In genomic region chr6:140076078-140076477, GRCh38 we compare ENCODE assay signal across 33 cellular contexts.
"Had no signal": no experiment of that assay in that cellular context is flagged by ENCODE, and none has a peak within 500 bp of the region (broad histone marks: within the 10 kb centered on the region; RNA-seq: fewer than 3 reads in every experiment).

No MANE protein-coding gene starts in this region.

- H3K27ac Mint-ChIP-seq: naive thymus-derived CD8-positive, alpha-beta T cell; natural killer cell treated with Interleukin-12 subunit alpha and Interleukin-12 subunit beta and Interleukin-15 and Interleukin-18, amount 100 ng/mL, for 72 hours; nephron progenitor cell; progenitor cell of endocrine pancreas; stimulated activated memory B cell treated with anti-CD40 and anti-IgM and Interleukin-4, amounts not matched to agents 10 μg/mL and 1 μg/mL and 100 μg/mL, for 72 hours; stimulated activated naive CD8-positive, alpha-beta T cell treated with anti-CD3 and anti-CD28 coated beads, Interleukin-15, amount 100 ng/mL, for 72 hours; type B pancreatic cell had no signal

- DNase-seq: naive thymus-derived CD8-positive, alpha-beta T cell; nephron progenitor cell; nucleus accumbens; ovary; posterior cingulate gyrus; psoas muscle; right cardiac atrium; spleen; stimulated activated CD4-positive, alpha-beta T cell treated with anti-CD3 and anti-CD28 coated beads, Interleukin-12 subunit alpha, Interleukin-12 subunit beta, amount 100 ng/mL, for 4 hours; stimulated activated CD4-positive, alpha-beta T cell treated with anti-CD3 and anti-CD28 coated beads, Interleukin-1b, Interleukin-23, amount 100 ng/mL, for 48 hours; stimulated activated CD4-positive, alpha-beta T cell treated with anti-CD3 and anti-CD28 coated beads, Interleukin-4, amount 100 ng/mL, for 1 hour; stimulated activated CD4-positive, alpha-beta T cell treated with anti-CD3 and anti-CD28 coated beads, Interleukin-4, amount 100 ng/mL, for 4 hours; stimulated activated CD8-positive, alpha-beta memory T cell treated with anti-CD3 and anti-CD28 coated beads, Interleukin-4, amount 100 ng/mL, for 48 hours; stimulated activated naive CD4-positive, alpha-beta T cell; stimulated activated naive CD8-positive, alpha-beta T cell treated with anti-CD3 and anti-CD28 coated beads, Interleukin-15, amount 100 ng/mL, for 72 hours; stimulated activated naive CD8-positive, alpha-beta T cell treated with anti-CD3 and anti-CD28 coated beads, Interleukin-15, Interleukin-2, amounts not matched to agents 100 U/mL and 50 U/mL, for 24 hours; substantia nigra; testis; tibial artery; transverse colon; upper lobe of right lung; uterus had no signal

- H3K27me3 ChIP-seq: neutrophil, ovary, spleen, suprapubic skin, testis, tibial artery, transverse colon, upper lobe of right lung, uterus had no signal

- H3K4me1 ChIP-seq: uterus had no signal

- H3K36me3 ChIP-seq: neutrophil, ovary, spleen, suprapubic skin, tibial artery, transverse colon, upper lobe of right lung, uterus had no signal

- H3K36me3 Mint-ChIP-seq: naive thymus-derived CD8-positive, alpha-beta T cell; natural killer cell treated with Interleukin-12 subunit alpha and Interleukin-12 subunit beta and Interleukin-15 and Interleukin-18, amount 100 ng/mL, for 72 hours; stimulated activated memory B cell treated with anti-CD40 and anti-IgM and Interleukin-4, amounts not matched to agents 10 μg/mL and 1 μg/mL and 100 μg/mL, for 72 hours; type B pancreatic cell had no signal

- H2AFZ ChIP-seq: parathyroid adenoma had no signal

- H3K9ac ChIP-seq: parathyroid adenoma had no signal

- H3K9me3 Mint-ChIP-seq: naive thymus-derived CD8-positive, alpha-beta T cell; natural killer cell treated with Interleukin-12 subunit alpha and Interleukin-12 subunit beta and Interleukin-15 and Interleukin-18, amount 100 ng/mL, for 72 hours; nephron progenitor cell; neural crest cell; stimulated activated memory B cell treated with anti-CD40 and anti-IgM and Interleukin-4, amounts not matched to agents 10 μg/mL and 1 μg/mL and 100 μg/mL, for 72 hours; stimulated activated naive CD8-positive, alpha-beta T cell treated with anti-CD3 and anti-CD28 coated beads, Interleukin-15, amount 100 ng/mL, for 72 hours; type B pancreatic cell had no signal

- H3K4me2 ChIP-seq: smooth muscle cell had no signal

- ATAC-seq: naive thymus-derived CD8-positive, alpha-beta T cell; natural killer cell treated with Interleukin-12 subunit alpha and Interleukin-12 subunit beta and Interleukin-15 and Interleukin-18, amount 100 ng/mL, for 72 hours; psoas muscle; right cardiac atrium; sciatic nerve; stimulated activated memory B cell treated with anti-CD40 and anti-IgM and Interleukin-4, amounts not matched to agents 10 μg/mL and 1 μg/mL and 100 μg/mL, for 72 hours; stimulated activated naive CD8-positive, alpha-beta T cell treated with anti-CD3 and anti-CD28 coated beads, Interleukin-15, amount 100 ng/mL, for 72 hours; stimulated activated naive CD8-positive, alpha-beta T cell treated with anti-CD3 and anti-CD28 coated beads, Interleukin-15, Interleukin-2, amounts not matched to agents 100 U/mL and 50 U/mL, for 24 hours; upper lobe of right lung had no signal

- H3K27ac ChIP-seq: neutrophil, ovary, parathyroid adenoma, psoas muscle, skin epidermis, spleen, suprapubic skin, testis, tibial artery, transverse colon, upper lobe of right lung, uterus had no signal

- H3K9me3 ChIP-seq: neutrophil, ovary, psoas muscle, spleen, suprapubic skin, testis, tibial artery, transverse colon, upper lobe of right lung, uterus had no signal

- H3K4me3 Mint-ChIP-seq: naive thymus-derived CD8-positive, alpha-beta T cell; natural killer cell treated with Interleukin-12 subunit alpha and Interleukin-12 subunit beta and Interleukin-15 and Interleukin-18, amount 100 ng/mL, for 72 hours; nephron progenitor cell; neural crest cell; stimulated activated memory B cell treated with anti-CD40 and anti-IgM and Interleukin-4, amounts not matched to agents 10 μg/mL and 1 μg/mL and 100 μg/mL, for 72 hours; stimulated activated naive CD8-positive, alpha-beta T cell treated with anti-CD3 and anti-CD28 coated beads, Interleukin-15, amount 100 ng/mL, for 72 hours; type B pancreatic cell had no signal

- H3K4me1 Mint-ChIP-seq: naive thymus-derived CD8-positive, alpha-beta T cell; stimulated activated memory B cell treated with anti-CD40 and anti-IgM and Interleukin-4, amounts not matched to agents 10 μg/mL and 1 μg/mL and 100 μg/mL, for 72 hours; stimulated activated naive CD8-positive, alpha-beta T cell treated with anti-CD3 and anti-CD28 coated beads, Interleukin-15, amount 100 ng/mL, for 72 hours had no signal

- H3K4me3 ChIP-seq: ovary, psoas muscle, skin epidermis, smooth muscle cell, spleen, suprapubic skin, testis, tibial artery, transverse colon, upper lobe of right lung, uterus had no signal

- H3K27me3 Mint-ChIP-seq: natural killer cell treated with Interleukin-12 subunit alpha and Interleukin-12 subunit beta and Interleukin-15 and Interleukin-18, amount 100 ng/mL, for 72 hours; progenitor cell of endocrine pancreas; type B pancreatic cell had no signal
